In genomic region chr13:37934339-37935191, GRCh38 we compare ENCODE assay signal across 1 cellular context.
TF ChIP-seq lines count a peak whose summit lies in the region.

No MANE protein-coding gene starts in this region.

TF ChIP-seq in IMR-90, 13 proteins besides CTCF, POLR2A, EP300 and RAD21 (continued from another document):
- TF ChIP-seq SMC3 (IDR thresholded peaks at IDR 0.05; ENCODE audit: low read depth, low read length) (no peak), BHLHE40 (IDR thresholded peaks at IDR 0.05; ENCODE audit: low read depth, low read length) (no peak), FOS (IDR thresholded peaks at IDR 0.05; ENCODE audit: low read depth, low read length) (no peak), ELK1 (IDR thresholded peaks at IDR 0.05; ENCODE audit: borderline replicate concordance, low read depth, low read length) (no peak), NFE2L2 (IDR thresholded peaks at IDR 0.05; ENCODE audit: low read depth, low read length) (no peak), MXI1 (IDR thresholded peaks at IDR 0.05; ENCODE audit: borderline replicate concordance, low read depth, low read length) (no peak), MAZ (IDR thresholded peaks at IDR 0.05; ENCODE audit: borderline replicate concordance, low read depth, low read length) (no peak), CEBPB (IDR thresholded peaks at IDR 0.05; ENCODE audit: low read depth, low read length) (no peak)
TF ChIP-seq in IMR-90: peak in this region for 0.
